Comparison of ENCODE assay signal across 9 cellular contexts in genomic region chr15:70121656-70122297, GRCh38. TPM values are rescaled to one million over a fixed set of nuclear protein-coding genes. Genes with fewer than 3 reads are reported as not detected.
DNase-seq lines count a peak whose midpoint lies in the region; ATAC-seq, FAIRE-seq and TF ChIP-seq lines count a peak whose summit lies in the region.
"Had no signal": no experiment of that assay in that cellular context is flagged by ENCODE, and none has a peak within 500 bp of the region (broad histone marks: within the 10 kb centered on the region; RNA-seq: fewer than 3 reads in every experiment).

No MANE protein-coding gene starts in this region.

- no peaks in the 10 kb centered on the region for H3K4me1 ChIP-seq in pancreas

- WGBS in pancreas, 2 donors, result 73 to 76% methylated on average over 8 of the region's 8 CpGs

- H3K27ac ChIP-seq in pancreas, result no peak overlapping the region

- H3K27me3 ChIP-seq in pancreas, result no peaks in the 10 kb centered on the region

- TF ChIP-seq CTCF in fibroblast of mammary gland (conservative IDR thresholded peaks at IDR 0.05; ENCODE audit: control insufficient read depth, insufficient read depth, low read depth, low read length), result peak; percentile 15
- no peak for TF ChIP-seq CTCF in pancreas (IDR thresholded peaks at IDR 0.05)

- H3K36me3 ChIP-seq in pancreas, result no peaks in the 10 kb centered on the region

- FAIRE-seq in pancreas (lab: Jason Lieb, UNC), result no peak

- H3K4me3 ChIP-seq in fibroblast of mammary gland (ENCODE audit: control insufficient read depth, low read depth, low read length), result no peak overlapping the region
- H3K4me3 ChIP-seq in pancreas, result no peak overlapping the region

- ATAC-seq in pancreas (peak in 3 of 4 donors; percentile 59 to 76 (median 61)), GM21390 (IDR thresholded peaks at IDR 0.05; ENCODE audit: unreplicated experiment) (no peak), GM18858 (IDR thresholded peaks at IDR 0.05; ENCODE audit: unreplicated experiment) (no peak), HG03039 (IDR thresholded peaks at IDR 0.05; ENCODE audit: unreplicated experiment) (no peak)

- intact Hi-C loops in pancreas (cut with DNase I), result no loop called here

- no peaks in the 10 kb centered on the region for H3K9me3 ChIP-seq in pancreas

- DNase-seq in EH (ENCODE audit: low read depth) (peak; percentile 66), NCI-H524 treated with DMSO at 0.1 percent for 48 hours (lab: John Stamatoyannopoulos, UW) (peak; percentile 25), fibroblast of mammary gland (ENCODE audit: low read depth) (peak; percentile 95), pancreas (no peak), NCI-H510A (lab: John Stamatoyannopoulos, UW) (no peak)
- DNase-seq: T-helper 2 cell had no signal

RNA-seq across cellular contexts. Expression of gene TLE3, which starts 24.1 kb away (rescaled TPM):
- total RNA-seq in pancreas, result 10 to 100 TPM; 13.9 to 37.2 (median 21.7) TPM
- 10 to 100 TPM; 12.5 to 13.0 TPM for polyA plus RNA-seq in pancreas

Comparison
In these comparisons a context has a peak if more than half of its experiments do, and no peak if none do; other contexts are left out.
1. DNase-seq: peak in EH (single experiment), NCI-H524 treated with DMSO at 0.1 percent for 48 hours (single experiment) and fibroblast of mammary gland (single experiment); none in pancreas (0 of 6) and NCI-H510A (single experiment).
2. ATAC-seq: peak in pancreas (3 of 4); none in GM21390 (single experiment), GM18858 (single experiment) and HG03039 (single experiment).